ENCODE assay signal across 39 cellular contexts in the genomic region with DNA sequence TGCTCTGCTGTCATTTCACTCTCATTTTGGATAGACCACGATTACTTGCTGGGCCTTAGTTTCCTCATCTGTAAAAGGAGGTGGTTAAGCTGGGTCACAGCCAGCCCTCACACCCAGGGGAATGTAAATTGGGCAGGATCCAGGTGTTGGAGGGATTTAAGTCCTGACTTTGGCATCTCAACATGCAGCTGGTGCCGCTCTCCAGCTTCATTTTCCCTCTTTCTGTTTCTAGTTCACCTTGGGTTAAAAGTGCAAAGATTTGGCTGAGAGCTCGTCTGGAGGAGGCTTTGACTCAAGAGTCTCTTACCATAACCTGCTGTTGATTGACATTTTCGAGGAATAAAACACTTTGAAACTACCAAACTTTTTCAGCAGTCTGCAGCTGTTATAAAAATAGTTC.
DNase-seq lines count a peak whose midpoint lies in the region; ATAC-seq, FAIRE-seq and TF ChIP-seq lines count a peak whose summit lies in the region.
"Had no signal": no experiment of that assay in that cellular context is flagged by ENCODE, and none has a peak within 500 bp of the region (broad histone marks: within the 10 kb centered on the region; RNA-seq: fewer than 3 reads in every experiment).

No MANE protein-coding gene starts in this region.

- no peak overlapping the region for H3K4me3 ChIP-seq in astrocyte (ENCODE audit: insufficient read depth, low read depth, low read length)
- no peak overlapping the region for H3K4me3 ChIP-seq in cardiac muscle cell
- H3K4me3 ChIP-seq: pancreas, smooth muscle cell, thoracic aorta, uterus had no signal

- H3K27ac ChIP-seq in astrocyte (ENCODE audit: low read depth, low read length): no peak overlapping the region
- H3K27ac ChIP-seq in cardiac muscle cell: peak overlapping the region; percentile 18
- H3K27ac ChIP-seq: brain microvascular endothelial cell, pancreas, thoracic aorta, uterus had no signal

- H3K36me3 ChIP-seq in astrocyte (ENCODE audit: insufficient read depth, low read length) (no peaks in the 10 kb centered on the region), cardiac muscle cell (no peaks in the 10 kb centered on the region)
- H3K36me3 ChIP-seq: brain microvascular endothelial cell, thoracic aorta, uterus had no signal

- no peak overlapping the region for H3K27ac Mint-ChIP-seq in astrocyte (ENCODE audit: unreplicated experiment)
- H3K27ac Mint-ChIP-seq in stimulated activated effector memory CD8-positive, alpha-beta T cell treated with anti-CD3 and anti-CD28 coated beads, Interleukin-12 subunit alpha, Interleukin-12 subunit beta, amount 100 ng/mL, for 72 hours: peak overlapping the region; percentile 20
- no peak overlapping the region for H3K27ac Mint-ChIP-seq in T-helper 2 cell treated with Interferon-gamma antibody and Interleukin-4, amounts not matched to agents 5 μg/mL and 100 μg/mL, for 36 hours
- H3K27ac Mint-ChIP-seq: activated T-cell treated with anti-CD3 and anti-CD28 coated beads, Interleukin-2, amount 50 U/mL, for 72 hours; stimulated activated naive CD8-positive, alpha-beta T cell treated with anti-CD3 and anti-CD28 coated beads, Interleukin-15, Interleukin-2, amounts not matched to agents 100 ng/mL and 50 ng/mL, for 24 hours; T-helper 1 cell treated with Interleukin-12 subunit alpha and Interleukin-12 subunit beta and Interleukin-4 antibody, amounts not matched to agents 30 μg/mL and 1 μg/mL, for 36 hours had no signal

- H3K4me3 Mint-ChIP-seq in astrocyte (ENCODE audit: unreplicated experiment): no peak overlapping the region
- H3K4me3 Mint-ChIP-seq in stimulated activated effector memory CD8-positive, alpha-beta T cell treated with anti-CD3 and anti-CD28 coated beads, Interleukin-12 subunit alpha, Interleukin-12 subunit beta, amount 100 ng/mL, for 72 hours: no peak overlapping the region
- H3K4me3 Mint-ChIP-seq in T-helper 2 cell treated with Interferon-gamma antibody and Interleukin-4, amounts not matched to agents 5 μg/mL and 100 μg/mL, for 36 hours: no peak overlapping the region
- H3K4me3 Mint-ChIP-seq: activated T-cell treated with anti-CD3 and anti-CD28 coated beads, Interleukin-2, amount 50 U/mL, for 72 hours; CD4-positive, CD25-positive, alpha-beta regulatory T cell; neural crest cell; stimulated activated naive CD8-positive, alpha-beta T cell treated with anti-CD3 and anti-CD28 coated beads, Interleukin-15, Interleukin-2, amounts not matched to agents 100 ng/mL and 50 ng/mL, for 24 hours; T-helper 1 cell treated with Interleukin-12 subunit alpha and Interleukin-12 subunit beta and Interleukin-4 antibody, amounts not matched to agents 30 μg/mL and 1 μg/mL, for 36 hours had no signal

- H3K4me1 ChIP-seq in astrocyte (ENCODE audit: insufficient read depth, low read length): no peaks in the 10 kb centered on the region
- peaks cover 17% of the 10 kb centered on the region for H3K4me1 ChIP-seq in cardiac muscle cell (ENCODE audit: low read depth)
- H3K4me1 ChIP-seq: uterus had no signal

- no peak overlapping the region for H3K4me2 ChIP-seq in astrocyte (ENCODE audit: low read length)
- H3K4me2 ChIP-seq: smooth muscle cell had no signal

- peaks cover 19% of the 10 kb centered on the region for H3K36me3 Mint-ChIP-seq in astrocyte (ENCODE audit: low read depth, unreplicated experiment)
- peaks cover 6% of the 10 kb centered on the region for H3K36me3 Mint-ChIP-seq in stimulated activated effector memory CD8-positive, alpha-beta T cell treated with anti-CD3 and anti-CD28 coated beads, Interleukin-12 subunit alpha, Interleukin-12 subunit beta, amount 100 ng/mL, for 72 hours
- peaks cover 33% of the 10 kb centered on the region for H3K36me3 Mint-ChIP-seq in T-helper 2 cell treated with Interferon-gamma antibody and Interleukin-4, amounts not matched to agents 5 μg/mL and 100 μg/mL, for 36 hours (ENCODE audit: low read depth)

- no peak overlapping the region for H2AFZ ChIP-seq in astrocyte (ENCODE audit: low read depth, low read length)

- no peaks in the 10 kb centered on the region for H3K27me3 Mint-ChIP-seq in astrocyte (ENCODE audit: low read depth, unreplicated experiment)
- H3K27me3 Mint-ChIP-seq in T-helper 2 cell treated with Interferon-gamma antibody and Interleukin-4, amounts not matched to agents 5 μg/mL and 100 μg/mL, for 36 hours (ENCODE audit: low read depth): no peaks in the 10 kb centered on the region
- H3K27me3 Mint-ChIP-seq: stimulated activated naive CD8-positive, alpha-beta T cell treated with anti-CD3 and anti-CD28 coated beads, Interleukin-15, Interleukin-2, amounts not matched to agents 100 ng/mL and 50 ng/mL, for 24 hours had no signal

- no peaks in the 10 kb centered on the region for H3K27me3 ChIP-seq in astrocyte (ENCODE audit: insufficient read depth, low read length)
- no peaks in the 10 kb centered on the region for H3K27me3 ChIP-seq in cardiac muscle cell
- H3K27me3 ChIP-seq: brain microvascular endothelial cell, pancreas, uterus had no signal

- H3K4me1 Mint-ChIP-seq in astrocyte (ENCODE audit: low read depth, unreplicated experiment): no peaks in the 10 kb centered on the region
- peaks cover 6% of the 10 kb centered on the region for H3K4me1 Mint-ChIP-seq in stimulated activated effector memory CD8-positive, alpha-beta T cell treated with anti-CD3 and anti-CD28 coated beads, Interleukin-12 subunit alpha, Interleukin-12 subunit beta, amount 100 ng/mL, for 72 hours
- no peaks in the 10 kb centered on the region for H3K4me1 Mint-ChIP-seq in T-helper 2 cell treated with Interferon-gamma antibody and Interleukin-4, amounts not matched to agents 5 μg/mL and 100 μg/mL, for 36 hours (ENCODE audit: low read depth)
- H3K4me1 Mint-ChIP-seq: neural crest cell had no signal

- DNase-seq in NCI-H2171 treated with DMSO at 0.1 percent for 48 hours (lab: John Stamatoyannopoulos, UW) (peak; percentile 19), NCI-H2171 (lab: John Stamatoyannopoulos, UW) (no peak), astrocyte (ENCODE audit: low read depth) (peak; percentile 21), cardiac muscle cell (ENCODE audit: low read depth in 1 of 2, low spot score in 1 of 2) (peak in 1 of 2 donors; percentile 28)
- DNase-seq in stimulated activated effector memory CD8-positive, alpha-beta T cell treated with anti-CD3 and anti-CD28 coated beads, Interleukin-12 subunit alpha, Interleukin-12 subunit beta, amount 100 ng/mL, for 72 hours (ENCODE audit: low spot score in 2 of 2): no peak
- no peak for DNase-seq in activated naive CD4-positive, alpha-beta T cell treated with anti-CD3 and anti-CD28 coated beads, Interleukin-2, amount 50 U/mL, for 16 hours
- DNase-seq in T-helper 2 cell treated with Interferon-gamma antibody and Interleukin-4, amounts not matched to agents 5 μg/mL and 100 μg/mL, for 36 hours (ENCODE audit: low spot score): no peak
- DNase-seq: activated CD4-positive, alpha-beta T cell treated with anti-CD3 and anti-CD28 coated beads, Interleukin-2, amount 50 U/mL, for 4 hours; activated T-cell treated with anti-CD3 and anti-CD28 coated beads, Interleukin-2, amount 50 U/mL, for 72 hours; brain microvascular endothelial cell; CD4-positive, CD25-positive, alpha-beta regulatory T cell; effector CD4-positive, alpha-beta T cell; EL; hypothalamus; Karpas-422; left colon; mesenchymal stem cell; NCI-H1436 treated with DMSO at 0.1 percent for 48 hours; NCI-H2081 treated with DMSO at 0.1 percent for 48 hours; NK-92 treated with Interleukin-12 subunit alpha and Interleukin-12 subunit beta, amount 100 ng/mL, for 24 hours; pancreas; PC-3; retina; stimulated activated CD4-positive, alpha-beta T cell treated with anti-CD3 and anti-CD28 coated beads, Interleukin-1b, Interleukin-23, amount 100 ng/mL, for 48 hours; uterus had no signal

- TF ChIP-seq CTCF in astrocyte (IDR thresholded peaks at IDR 0.05; ENCODE audit: insufficient read depth, low read depth, low read length) (no peak), cardiac muscle cell (IDR thresholded peaks at IDR 0.05; ENCODE audit: low read depth, low read length) (no peak)

- H3K79me2 ChIP-seq in astrocyte (ENCODE audit: insufficient read depth, low read length): no peaks in the 10 kb centered on the region

- H3K9ac ChIP-seq in astrocyte (ENCODE audit: low read length): no peak overlapping the region

- no peaks in the 10 kb centered on the region for H3K9me3 ChIP-seq in astrocyte (ENCODE audit: insufficient read depth, low read depth, low read length)
- no peaks in the 10 kb centered on the region for H3K9me3 ChIP-seq in cardiac muscle cell (ENCODE audit: low read depth)
- H3K9me3 ChIP-seq: pancreas, thoracic aorta, uterus had no signal

- FAIRE-seq in astrocyte (lab: Jason Lieb, UNC): no peak
- FAIRE-seq: A204.1, colon, GM18507, GM19239, HepG2, pancreas, TTC549 had no signal

- H4K20me1 ChIP-seq in astrocyte (ENCODE audit: insufficient read depth, low read length): no peaks in the 10 kb centered on the region

- ATAC-seq in stimulated activated effector memory CD8-positive, alpha-beta T cell treated with anti-CD3 and anti-CD28 coated beads, Interleukin-12 subunit alpha, Interleukin-12 subunit beta, amount 100 ng/mL, for 72 hours: no peak
- no peak for ATAC-seq in HG02870 (IDR thresholded peaks at IDR 0.05; ENCODE audit: unreplicated experiment)
- ATAC-seq: activated CD4-positive, CD25-positive, alpha-beta regulatory T cell treated with anti-CD3 and anti-CD28 coated beads, Interleukin-2, amount 50 U/mL, for 24 hours; activated T-cell treated with anti-CD3 and anti-CD28 coated beads, Interleukin-2, amount 50 U/mL, for 72 hours; HepG2; left colon; PC-3; SK-N-SH treated with all-trans-retinoic acid at 6 μM for 48 hours had no signal

- H3K9me3 Mint-ChIP-seq in astrocyte (ENCODE audit: unreplicated experiment): peaks cover 4% of the 10 kb centered on the region
- peaks cover 5% of the 10 kb centered on the region for H3K9me3 Mint-ChIP-seq in stimulated activated effector memory CD8-positive, alpha-beta T cell treated with anti-CD3 and anti-CD28 coated beads, Interleukin-12 subunit alpha, Interleukin-12 subunit beta, amount 100 ng/mL, for 72 hours
- H3K9me3 Mint-ChIP-seq in T-helper 2 cell treated with Interferon-gamma antibody and Interleukin-4, amounts not matched to agents 5 μg/mL and 100 μg/mL, for 36 hours: peaks cover 12% of the 10 kb centered on the region
- H3K9me3 Mint-ChIP-seq: stimulated activated naive CD8-positive, alpha-beta T cell treated with anti-CD3 and anti-CD28 coated beads, Interleukin-15, Interleukin-2, amounts not matched to agents 100 ng/mL and 50 ng/mL, for 24 hours had no signal

Comparison
In these comparisons a context has a peak if more than half of its experiments do, and no peak if none do; other contexts are left out.
1. DNase-seq: peak in NCI-H2171 treated with DMSO at 0.1 percent for 48 hours (single experiment) and astrocyte (single experiment); none in NCI-H2171 (single experiment), stimulated activated effector memory CD8-positive, alpha-beta T cell treated with anti-CD3 and anti-CD28 coated beads, Interleukin-12 subunit alpha, Interleukin-12 subunit beta, amount 100 ng/mL, for 72 hours (0 of 2), activated naive CD4-positive, alpha-beta T cell treated with anti-CD3 and anti-CD28 coated beads, Interleukin-2, amount 50 U/mL, for 16 hours (single experiment) and T-helper 2 cell treated with Interferon-gamma antibody and Interleukin-4, amounts not matched to agents 5 μg/mL and 100 μg/mL, for 36 hours (single experiment).